In genomic region chr4:24321151-24321550, GRCh38 we compare ENCODE assay signal across 1 cellular context.
TF ChIP-seq lines count a peak whose summit lies in the region.

No MANE protein-coding gene starts in this region.

TF ChIP-seq in neural cell, 6 proteins besides CTCF, POLR2A, EP300 and RAD21 (continued from another document):
- TF ChIP-seq REST (IDR thresholded peaks at IDR 0.05; ENCODE audit: borderline replicate concordance) (no peak), EZH2 (IDR thresholded peaks at IDR 0.05; ENCODE audit: borderline replicate concordance, insufficient read depth, low read length, poor library complexity, severe bottlenecking) (no peak), SMC3 (conservative IDR thresholded peaks at IDR 0.05; ENCODE audit: poor library complexity) (no peak), POLR2AphosphoS5 (IDR thresholded peaks at IDR 0.05) (no peak)
